Comparison of ENCODE assay signal across 18 cellular contexts in the genomic region with DNA sequence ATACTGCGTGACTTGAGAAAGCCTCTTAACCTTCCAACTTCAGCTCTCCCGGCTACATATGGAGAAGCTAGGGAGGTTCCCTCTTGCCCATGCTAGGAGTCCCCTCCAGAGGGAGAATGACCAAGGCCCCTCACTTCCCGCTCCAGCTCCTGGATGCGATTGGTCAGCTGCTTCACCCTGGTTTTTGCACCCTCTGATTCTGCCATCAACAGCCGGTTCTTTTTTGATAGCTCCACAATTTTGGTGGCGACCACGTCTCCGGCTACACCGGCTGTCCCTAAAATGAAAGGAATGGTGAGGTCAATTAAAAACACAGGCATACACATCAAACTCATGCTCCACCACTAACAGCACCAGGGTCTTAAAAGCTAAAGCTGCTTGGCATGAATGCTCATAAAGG. TPM values are rescaled to one million over a fixed set of nuclear protein-coding genes. Genes with fewer than 3 reads are reported as not detected.
DNase-seq lines count a peak whose midpoint lies in the region; ATAC-seq and TF ChIP-seq lines count a peak whose summit lies in the region.
"Had no signal": no experiment of that assay in that cellular context is flagged by ENCODE, and none has a peak within 500 bp of the region (broad histone marks: within the 10 kb centered on the region; RNA-seq: fewer than 3 reads in every experiment).

No MANE protein-coding gene starts in this region.

- no peak for ATAC-seq in RWPE2 (ENCODE audit: low read depth)
- no peak for ATAC-seq in GM18519 (IDR thresholded peaks at IDR 0.05; ENCODE audit: low FRiP score, unreplicated experiment)
- ATAC-seq: GM23338, HCT116 had no signal

- H3K27ac ChIP-seq in RWPE2 (ENCODE audit: poor library complexity, severe bottlenecking) (no peak overlapping the region), vagina (no peak overlapping the region)
- H3K27ac ChIP-seq: HL-60 had no signal

- H3K36me3 ChIP-seq in RWPE2 (ENCODE audit: low read depth) (no peaks in the 10 kb centered on the region), vagina (no peaks in the 10 kb centered on the region)

- H3K4me3 ChIP-seq in RWPE2 (ENCODE audit: severe bottlenecking), result no peak overlapping the region
- no peak overlapping the region for H3K4me3 ChIP-seq in vagina
- H3K4me3 ChIP-seq: GM23338 had no signal

- intact Hi-C loops in vagina (cut with DNase I), result no loop called here

- no peaks in the 10 kb centered on the region for H3K27me3 ChIP-seq in RWPE2 (ENCODE audit: insufficient read depth, poor library complexity, severe bottlenecking)
- H3K27me3 ChIP-seq in vagina, result no peaks in the 10 kb centered on the region

- TF ChIP-seq CTCF in RWPE2 (IDR thresholded peaks at IDR 0.05; ENCODE audit: poor library complexity, severe bottlenecking) (no peak), vagina (IDR thresholded peaks at IDR 0.05) (no peak)

- H3K9me3 ChIP-seq in RWPE2 (ENCODE audit: severe bottlenecking) (no peaks in the 10 kb centered on the region), vagina (no peaks in the 10 kb centered on the region)

- H3K4me1 ChIP-seq in RWPE2 (ENCODE audit: insufficient read depth, poor library complexity, severe bottlenecking), result no peaks in the 10 kb centered on the region
- H3K4me1 ChIP-seq in vagina, result peaks cover 4% of the 10 kb centered on the region

- no peak for TF ChIP-seq POLR2A in vagina (IDR thresholded peaks at IDR 0.05)

- peak; percentile 36 for DNase-seq in activated effector memory CD4-positive, alpha-beta T cell treated with anti-CD3 and anti-CD28 coated beads, Interleukin-2, amount 50 U/mL, for 16 hours
- no peak for DNase-seq in activated effector memory CD4-positive, alpha-beta T cell treated with Interleukin-2 at 50 U/mL for 16 hours
- peak; percentile 7 for DNase-seq in RWPE2 (ENCODE audit: low spot score)
- DNase-seq in islet precursor cell, result peak; percentile 23
- DNase-seq in vagina (ENCODE audit: extremely low spot score in 2 of 2), result no peak
- DNase-seq: C1 segment of cervical spinal cord; CD4-positive, CD25-positive, alpha-beta regulatory T cell; CD8-positive, alpha-beta memory T cell; COR-L47; HFFc6; IMR-90 had no signal

RNA-seq across cellular contexts. Expression of a gene that starts 20.6 kb away (rescaled TPM):
- 1.2 TPM for total RNA-seq in vagina
- total RNA-seq: A172, HT1080 had no signal

RNA-seq across cellular contexts. Expression of a gene that starts 49.8 kb away (rescaled TPM):
- total RNA-seq in vagina, result not detected
- total RNA-seq: A172; B cell; CD4-positive, CD25-positive, alpha-beta regulatory T cell; CD8-positive, alpha-beta memory T cell; GM23338; HFFc6; HT1080; IMR-90 had no signal

RNA-seq across cellular contexts. Expression of a gene that starts 51.8 kb away (rescaled TPM):
- 173 TPM for total RNA-seq in vagina

RNA-seq across cellular contexts. Expression of a gene that starts 56.8 kb away (rescaled TPM):
- 7.9 TPM for total RNA-seq in vagina
- total RNA-seq: A172; CD4-positive, CD25-positive, alpha-beta regulatory T cell; HT1080; IMR-90 had no signal

Comparison
In these comparisons a context has a peak if more than half of its experiments do, and no peak if none do; other contexts are left out.
1. DNase-seq: peak in activated effector memory CD4-positive, alpha-beta T cell treated with anti-CD3 and anti-CD28 coated beads, Interleukin-2, amount 50 U/mL, for 16 hours (single experiment), RWPE2 (single experiment) and islet precursor cell (single experiment); none in activated effector memory CD4-positive, alpha-beta T cell treated with Interleukin-2 at 50 U/mL for 16 hours (single experiment) and vagina (0 of 2).